1 cellular context compared by ENCODE assay signal in the genomic region with DNA sequence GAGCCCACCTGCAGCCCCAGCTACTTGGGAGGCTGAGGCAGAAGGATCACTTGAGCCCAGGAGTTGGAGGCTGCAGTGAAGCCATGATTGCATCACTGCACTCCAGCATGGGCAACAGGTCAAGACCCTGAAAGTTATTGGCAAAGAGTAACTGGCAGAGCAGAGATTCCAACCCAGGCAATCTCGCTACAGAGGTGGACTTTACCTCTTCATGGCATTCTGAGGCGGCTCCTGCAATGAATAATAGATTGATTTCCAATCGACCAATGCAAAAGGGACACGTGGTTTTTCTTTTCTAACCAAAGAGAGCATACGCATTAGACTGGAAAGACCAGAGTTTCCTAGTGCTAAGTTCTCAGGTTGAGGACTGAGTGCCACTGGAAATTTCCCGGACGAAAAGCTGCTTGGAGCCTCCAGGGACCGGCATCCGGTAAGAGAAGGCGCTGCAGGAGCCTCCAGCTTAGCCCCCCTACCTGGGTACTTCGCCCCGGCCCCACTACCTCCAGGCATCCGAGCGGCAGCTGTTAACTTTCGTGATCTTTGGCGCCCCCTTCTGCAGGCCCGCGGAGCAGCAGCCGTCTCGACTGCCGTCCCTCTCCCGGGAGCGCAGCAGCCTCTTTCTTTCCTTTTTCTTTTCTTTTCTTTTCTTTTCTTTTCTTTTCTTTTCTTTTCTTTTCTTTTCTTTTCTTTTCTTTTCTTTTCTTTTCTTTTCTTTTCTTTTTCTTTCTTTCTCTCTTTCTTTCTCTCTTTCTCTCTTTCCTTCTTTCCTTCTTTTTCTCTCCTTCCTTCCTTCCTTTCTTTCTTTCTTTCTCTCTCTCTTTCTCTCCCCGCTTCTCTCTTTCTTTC.
A peak's percentile ranks its signal among the peaks of the same experiment; 100 is the strongest.
TF ChIP-seq lines count a peak whose summit lies in the region.

No MANE protein-coding gene starts in this region.

TF ChIP-seq in WTC11, 78 proteins besides CTCF, POLR2A, EP300 and RAD21 (continued from another document):
- TF ChIP-seq, protein P1, sequence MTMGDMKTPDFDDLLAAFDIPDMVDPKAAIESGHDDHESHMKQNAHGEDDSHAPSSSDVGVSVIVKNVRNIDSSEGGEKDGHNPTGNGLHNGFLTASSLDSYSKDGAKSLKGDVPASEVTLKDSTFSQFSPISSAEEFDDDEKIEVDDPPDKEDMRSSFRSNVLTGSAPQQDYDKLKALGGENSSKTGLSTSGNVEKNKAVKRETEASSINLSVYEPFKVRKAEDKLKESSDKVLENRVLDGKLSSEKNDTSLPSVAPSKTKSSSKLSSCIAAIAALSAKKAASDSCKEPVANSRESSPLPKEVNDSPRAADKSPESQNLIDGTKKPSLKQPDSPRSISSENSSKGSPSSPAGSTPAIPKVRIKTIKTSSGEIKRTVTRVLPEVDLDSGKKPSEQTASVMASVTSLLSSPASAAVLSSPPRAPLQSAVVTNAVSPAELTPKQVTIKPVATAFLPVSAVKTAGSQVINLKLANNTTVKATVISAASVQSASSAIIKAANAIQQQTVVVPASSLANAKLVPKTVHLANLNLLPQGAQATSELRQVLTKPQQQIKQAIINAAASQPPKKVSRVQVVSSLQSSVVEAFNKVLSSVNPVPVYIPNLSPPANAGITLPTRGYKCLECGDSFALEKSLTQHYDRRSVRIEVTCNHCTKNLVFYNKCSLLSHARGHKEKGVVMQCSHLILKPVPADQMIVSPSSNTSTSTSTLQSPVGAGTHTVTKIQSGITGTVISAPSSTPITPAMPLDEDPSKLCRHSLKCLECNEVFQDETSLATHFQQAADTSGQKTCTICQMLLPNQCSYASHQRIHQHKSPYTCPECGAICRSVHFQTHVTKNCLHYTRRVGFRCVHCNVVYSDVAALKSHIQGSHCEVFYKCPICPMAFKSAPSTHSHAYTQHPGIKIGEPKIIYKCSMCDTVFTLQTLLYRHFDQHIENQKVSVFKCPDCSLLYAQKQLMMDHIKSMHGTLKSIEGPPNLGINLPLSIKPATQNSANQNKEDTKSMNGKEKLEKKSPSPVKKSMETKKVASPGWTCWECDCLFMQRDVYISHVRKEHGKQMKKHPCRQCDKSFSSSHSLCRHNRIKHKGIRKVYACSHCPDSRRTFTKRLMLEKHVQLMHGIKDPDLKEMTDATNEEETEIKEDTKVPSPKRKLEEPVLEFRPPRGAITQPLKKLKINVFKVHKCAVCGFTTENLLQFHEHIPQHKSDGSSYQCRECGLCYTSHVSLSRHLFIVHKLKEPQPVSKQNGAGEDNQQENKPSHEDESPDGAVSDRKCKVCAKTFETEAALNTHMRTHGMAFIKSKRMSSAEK (CRISPR knock-in tag; IDR thresholded peaks at IDR 0.05; ENCODE audit: borderline replicate concordance), result no peak
- TF ChIP-seq IRF2 (CRISPR knock-in tag; IDR thresholded peaks at IDR 0.05; ENCODE audit: borderline replicate concordance, low read depth), result no peak
- TF ChIP-seq GTF2I (CRISPR knock-in tag; conservative IDR thresholded peaks at IDR 0.05), result no peak
- TF ChIP-seq FOXK1 (CRISPR knock-in tag; IDR thresholded peaks at IDR 0.05), result no peak
- TF ChIP-seq ESRRA (CRISPR knock-in tag; IDR thresholded peaks at IDR 0.05; ENCODE audit: borderline replicate concordance), result no peak
- TF ChIP-seq RORB (CRISPR knock-in tag; IDR thresholded peaks at IDR 0.05), result no peak
- no peak for TF ChIP-seq HMGA2 (CRISPR knock-in tag; IDR thresholded peaks at IDR 0.05)
- no peak for TF ChIP-seq ZNF416 (CRISPR knock-in tag; IDR thresholded peaks at IDR 0.05)
- TF ChIP-seq, protein P2, sequence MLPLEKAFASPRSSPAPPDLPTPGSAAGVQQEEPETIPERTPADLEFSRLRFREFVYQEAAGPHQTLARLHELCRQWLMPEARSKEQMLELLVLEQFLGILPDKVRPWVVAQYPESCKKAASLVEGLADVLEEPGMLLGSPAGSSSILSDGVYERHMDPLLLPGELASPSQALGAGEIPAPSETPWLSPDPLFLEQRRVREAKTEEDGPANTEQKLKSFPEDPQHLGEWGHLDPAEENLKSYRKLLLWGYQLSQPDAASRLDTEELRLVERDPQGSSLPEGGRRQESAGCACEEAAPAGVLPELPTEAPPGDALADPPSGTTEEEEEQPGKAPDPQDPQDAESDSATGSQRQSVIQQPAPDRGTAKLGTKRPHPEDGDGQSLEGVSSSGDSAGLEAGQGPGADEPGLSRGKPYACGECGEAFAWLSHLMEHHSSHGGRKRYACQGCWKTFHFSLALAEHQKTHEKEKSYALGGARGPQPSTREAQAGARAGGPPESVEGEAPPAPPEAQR (CRISPR knock-in tag; IDR thresholded peaks at IDR 0.05), result no peak
- TF ChIP-seq ZNF512 (CRISPR knock-in tag; IDR thresholded peaks at IDR 0.05; ENCODE audit: borderline replicate concordance), result peak; percentile 99
- no peak for TF ChIP-seq ZNF138 (CRISPR knock-in tag; conservative IDR thresholded peaks at IDR 0.05)
- TF ChIP-seq KAT7 (CRISPR knock-in tag; IDR thresholded peaks at IDR 0.05; ENCODE audit: borderline replicate concordance), result no peak
- no peak for TF ChIP-seq FOXJ3 (CRISPR knock-in tag; IDR thresholded peaks at IDR 0.05; ENCODE audit: borderline replicate concordance)
- TF ChIP-seq FOXP1 (CRISPR knock-in tag; IDR thresholded peaks at IDR 0.05; ENCODE audit: borderline replicate concordance), result no peak
